ENCODE assay signal across 18 cellular contexts in the genomic region with DNA sequence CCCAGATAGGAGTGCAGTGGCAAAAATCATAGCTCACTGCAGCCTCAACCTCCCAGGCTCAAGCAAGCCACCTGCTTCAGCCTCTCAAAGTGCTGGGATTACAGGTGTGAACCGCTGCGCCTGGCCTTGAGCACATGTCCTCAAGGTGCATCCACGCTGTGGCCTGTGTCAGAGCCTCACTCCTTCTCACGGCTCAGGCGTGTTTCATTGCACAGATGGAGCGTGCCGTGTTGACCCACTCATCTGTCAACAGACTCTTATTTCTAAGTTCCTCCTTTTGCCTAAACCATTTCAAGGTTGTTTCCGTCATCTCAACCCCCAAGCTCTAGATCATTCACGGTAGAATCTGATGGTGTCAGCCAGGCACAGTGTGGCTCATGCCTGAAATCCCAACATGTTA. TPM values are rescaled to one million over a fixed set of nuclear protein-coding genes. Genes with fewer than 3 reads are reported as not detected.
"Had no signal": no experiment of that assay in that cellular context is flagged by ENCODE, and none has a peak within 500 bp of the region (broad histone marks: within the 10 kb centered on the region; RNA-seq: fewer than 3 reads in every experiment).

No MANE protein-coding gene starts in this region.

- H3K4me1 Mint-ChIP-seq: activated naive CD4-positive, alpha-beta T cell treated with anti-CD3 and anti-CD28 coated beads, Interleukin-2, amount 10 ng/mL, durations not matched to agents 7 days and 5 days had no signal

- DNase-seq: activated CD4-positive, alpha-beta memory T cell treated with anti-CD3 and anti-CD28 coated beads for 36 hours; activated CD4-positive, alpha-beta T cell treated with anti-CD3 and anti-CD28 coated beads for 48 hours; activated naive CD4-positive, alpha-beta T cell treated with anti-CD3 and anti-CD28 coated beads, Interleukin-2, amount 10 ng/mL, durations not matched to agents 7 days and 5 days; activated T-cell treated with anti-CD3 and anti-CD28 coated beads, Interleukin-2, amount 50 U/mL, for 48 hours; amygdala; cerebellar nuclear complex; heart right ventricle; islet precursor cell; left cardiac atrium; occipital lobe; posterior cingulate gyrus; stimulated activated CD4-positive, alpha-beta T cell treated with anti-CD3 and anti-CD28 coated beads, Interleukin-4, amount 100 ng/mL, for 24 hours; substantia nigra; tibial artery had no signal

- H3K4me3 Mint-ChIP-seq: activated CD4-positive, alpha-beta memory T cell treated with anti-CD3 and anti-CD28 coated beads for 36 hours; activated naive CD4-positive, alpha-beta T cell treated with anti-CD3 and anti-CD28 coated beads, Interleukin-2, amount 10 ng/mL, durations not matched to agents 7 days and 5 days; stimulated activated naive CD8-positive, alpha-beta T cell treated with anti-CD3 and anti-CD28 coated beads, Interleukin-15, Interleukin-2, amounts not matched to agents 100 ng/mL and 50 ng/mL, for 24 hours; T-helper 1 cell treated with Interleukin-12 subunit alpha and Interleukin-12 subunit beta and Interleukin-4 antibody, amounts not matched to agents 30 μg/mL and 1 μg/mL, for 36 hours had no signal

- H3K27ac Mint-ChIP-seq: activated CD4-positive, alpha-beta memory T cell treated with anti-CD3 and anti-CD28 coated beads for 36 hours; activated naive CD4-positive, alpha-beta T cell treated with anti-CD3 and anti-CD28 coated beads, Interleukin-2, amount 10 ng/mL, durations not matched to agents 7 days and 5 days; stimulated activated naive CD8-positive, alpha-beta T cell treated with anti-CD3 and anti-CD28 coated beads, Interleukin-15, Interleukin-2, amounts not matched to agents 100 ng/mL and 50 ng/mL, for 24 hours; T-helper 1 cell treated with Interleukin-12 subunit alpha and Interleukin-12 subunit beta and Interleukin-4 antibody, amounts not matched to agents 30 μg/mL and 1 μg/mL, for 36 hours had no signal

- ATAC-seq: heart right ventricle, left cardiac atrium, sciatic nerve had no signal

- H3K36me3 Mint-ChIP-seq: activated CD4-positive, alpha-beta memory T cell treated with anti-CD3 and anti-CD28 coated beads for 36 hours; activated naive CD4-positive, alpha-beta T cell treated with anti-CD3 and anti-CD28 coated beads, Interleukin-2, amount 10 ng/mL, durations not matched to agents 7 days and 5 days had no signal

- H3K9me3 Mint-ChIP-seq: stimulated activated naive CD8-positive, alpha-beta T cell treated with anti-CD3 and anti-CD28 coated beads, Interleukin-15, Interleukin-2, amounts not matched to agents 100 ng/mL and 50 ng/mL, for 24 hours; T-helper 1 cell treated with Interleukin-12 subunit alpha and Interleukin-12 subunit beta and Interleukin-4 antibody, amounts not matched to agents 30 μg/mL and 1 μg/mL, for 36 hours had no signal

RNA-seq across cellular contexts. Expression of gene ONECUT3, which starts 30.6 kb away (rescaled TPM):
- polyA plus RNA-seq: heart right ventricle, liver had no signal
